ENCODE assay signal across 2 cellular contexts in the genomic region with DNA sequence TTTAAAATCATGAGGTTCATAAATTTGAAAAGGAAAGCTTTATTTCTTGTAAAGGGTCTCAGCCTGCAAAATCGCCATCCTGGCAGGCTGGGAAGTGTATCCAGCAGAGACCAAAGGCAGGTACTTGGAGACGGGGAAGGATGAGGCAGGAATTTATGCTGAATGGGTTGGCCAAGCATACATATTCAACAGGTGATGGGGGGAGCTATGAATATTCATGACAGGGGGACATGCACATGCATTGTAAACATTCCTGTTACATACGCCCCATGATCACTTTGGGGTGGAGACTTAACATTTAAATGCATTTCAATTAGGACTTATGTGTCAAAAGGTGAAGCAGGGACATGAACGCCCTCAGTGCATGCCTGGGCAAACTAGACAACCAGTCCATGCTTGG.
A peak's percentile ranks its signal among the peaks of the same experiment; 100 is the strongest.
TF ChIP-seq lines count a peak whose summit lies in the region.

No MANE protein-coding gene starts in this region.

TF ChIP-seq in HepG2, 621 proteins besides CTCF, POLR2A, EP300 and RAD21:
- TF ChIP-seq RBM22 (optimal IDR thresholded peaks at IDR 0.05; ENCODE audit: low read length) (peak; percentile 82), ZNF530 (CRISPR knock-in tag; IDR thresholded peaks at IDR 0.05; ENCODE audit: low read depth) (no peak), SUZ12 (IDR thresholded peaks at IDR 0.05; ENCODE audit: low read depth, low read length) (no peak)

TF ChIP-seq in K562, 482 proteins besides CTCF, POLR2A, EP300 and RAD21:
- no peak for TF ChIP-seq SAP30 (IDR thresholded peaks at IDR 0.05; ENCODE audit: borderline replicate concordance, insufficient read depth, low read depth, low read length, poor library complexity, severe bottlenecking)
- 0 out of 2 replicates have a peak, but pooled peaks have one; percentile 18 for TF ChIP-seq POLR2AphosphoS2 (IDR thresholded peaks at IDR 0.05; ENCODE audit: low read length)
